Comparison of ENCODE assay signal across 8 cellular contexts in genomic region chr6:34697544-34697836, GRCh38. TPM values are rescaled to one million over a fixed set of nuclear protein-coding genes. Genes with fewer than 3 reads are reported as not detected.
A peak's percentile ranks its signal among the peaks of the same experiment; 100 is the strongest.
DNase-seq lines count a peak whose midpoint lies in the region; ATAC-seq and TF ChIP-seq lines count a peak whose summit lies in the region.

No MANE protein-coding gene starts in this region.

- H3K4me3 ChIP-seq in HAP-1 (peak overlapping the region; percentile 96), fibroblast of the aortic adventitia (ENCODE audit: low read depth, low read length) (peak overlapping the region; percentile 90), smooth muscle cell (peak overlapping the region; percentile 94)

- H3K4me1 Mint-ChIP-seq in T-helper 17 cell, result peaks cover 36% of the 10 kb centered on the region

- peak overlapping the region; percentile 90 for H2AFZ ChIP-seq in smooth muscle cell (ENCODE audit: low read depth)

- peaks cover 4% of the 10 kb centered on the region for H3K36me3 Mint-ChIP-seq in T-helper 17 cell (ENCODE audit: low read depth)

- H3K9me3 ChIP-seq in HAP-1 (no peaks in the 10 kb centered on the region), T-helper 17 cell (ENCODE audit: control insufficient read depth, low read length, poor library complexity, severe bottlenecking) (no peaks in the 10 kb centered on the region), smooth muscle cell (replicated peaks; ENCODE audit: low read depth) (no peaks in the 10 kb centered on the region)

- in situ Hi-C loops in HAP-1 (cut with MboI; ENCODE audit: low sequenced_read_pairs), result no loop called here

- no peak for ATAC-seq in T-helper 17 cell
- no peak for ATAC-seq in HG03095 (IDR thresholded peaks at IDR 0.05; ENCODE audit: unreplicated experiment)
- no peak for ATAC-seq in HG03025 (IDR thresholded peaks at IDR 0.05; ENCODE audit: low FRiP score, unreplicated experiment)

- DNase-seq in HAP-1 (ENCODE audit: low spot score in 2 of 2) (no peak), T-helper 17 cell (no peak), fibroblast of the aortic adventitia (ENCODE audit: low read depth) (no peak), smooth muscle cell (lab: John Stamatoyannopoulos, UW; ENCODE audit: unreplicated experiment) (no peak), HT-29 (ENCODE audit: low spot score) (no peak)
- DNase-seq in stimulated activated naive CD4-positive, alpha-beta T cell (lab: John Stamatoyannopoulos, UW), result no peak

- peaks cover 37% of the 10 kb centered on the region for H4K20me1 ChIP-seq in smooth muscle cell (ENCODE audit: low read depth)

- H3K4me1 ChIP-seq in HAP-1, result peaks cover 12% of the 10 kb centered on the region
- peaks cover 16% of the 10 kb centered on the region for H3K4me1 ChIP-seq in smooth muscle cell (ENCODE audit: low read depth)

- H3K27me3 ChIP-seq in HAP-1 (ENCODE audit: low read depth) (no peaks in the 10 kb centered on the region), smooth muscle cell (ENCODE audit: low read depth) (no peaks in the 10 kb centered on the region)

- WGBS in smooth muscle cell (ENCODE audit: low lambda C conversion rate), result 82% methylated on average over 5 of the region's 5 CpGs

- no peaks in the 10 kb centered on the region for H3K27me3 Mint-ChIP-seq in T-helper 17 cell

- H3K27ac ChIP-seq in smooth muscle cell (ENCODE audit: low read depth), result peak overlapping the region; percentile 59

- peak overlapping the region; percentile 99 for H3K27ac Mint-ChIP-seq in T-helper 17 cell

- peaks cover 5% of the 10 kb centered on the region for H3F3A ChIP-seq in smooth muscle cell (ENCODE audit: low read depth)

- TF ChIP-seq CTCF in fibroblast of the aortic adventitia (IDR thresholded peaks at IDR 0.05; ENCODE audit: insufficient read depth, low read length), result no peak
- TF ChIP-seq CTCF in smooth muscle cell (IDR thresholded peaks at IDR 0.05; ENCODE audit: borderline replicate concordance, insufficient read depth, poor library complexity, severe bottlenecking), result no peak

- no peak overlapping the region for H3K9ac ChIP-seq in smooth muscle cell (ENCODE audit: low read depth)

- peaks cover 40% of the 10 kb centered on the region for H3K79me2 ChIP-seq in smooth muscle cell (ENCODE audit: low read depth)

- H3K4me2 ChIP-seq in smooth muscle cell, result peak overlapping the region; percentile 100

- H3K4me3 Mint-ChIP-seq in T-helper 17 cell, result peak overlapping the region; percentile 95

- H3K36me3 ChIP-seq in HAP-1 (replicated peaks), result no peaks in the 10 kb centered on the region
- no peaks in the 10 kb centered on the region for H3K36me3 ChIP-seq in smooth muscle cell (ENCODE audit: low read depth)

RNA-seq across cellular contexts. Expression of gene ILRUN, which starts 0.9 kb away (rescaled TPM):
- 10 to 100 TPM; 55.9 to 64.4 TPM for total RNA-seq in T-helper 17 cell
- 31.6 and 39.0 TPM in 2 replicates for total RNA-seq in fibroblast of the aortic adventitia (ENCODE audit: low replicate concordance)
- 23.9 and 24.5 TPM in 2 replicates for total RNA-seq in smooth muscle cell
- 7.5 and 9.0 TPM in 2 replicates for polyA plus RNA-seq in smooth muscle cell
- 47.7 and 50.7 TPM in 2 replicates for total RNA-seq in HT-29 (2014; rRNA removed; shearing (Covaris generic))

RNA-seq across cellular contexts. Expression of gene SNRPC, which starts 59.8 kb away (rescaled TPM):
- total RNA-seq in T-helper 17 cell, result 10 to 100 TPM; 44.2 to 52.1 TPM
- total RNA-seq in fibroblast of the aortic adventitia (ENCODE audit: low replicate concordance), result 23.7 and 73.5 TPM in 2 replicates
- 96.0 and 133 TPM in 2 replicates for total RNA-seq in smooth muscle cell
- 340 and 357 TPM in 2 replicates for polyA plus RNA-seq in smooth muscle cell
- 187 and 197 TPM in 2 replicates for total RNA-seq in HT-29 (2014; rRNA removed; shearing (Covaris generic))
